Comparison of ENCODE assay signal across 8 cellular contexts in genomic region chr3:112561693-112562529, GRCh38. TPM values are rescaled to one million over a fixed set of nuclear protein-coding genes. Genes with fewer than 3 reads are reported as not detected.
DNase-seq lines count a peak whose midpoint lies in the region; ATAC-seq and TF ChIP-seq lines count a peak whose summit lies in the region.

ATG3 (minus strand) TSS chr3:112561962; CDS start chr3:112561528, 434 bp downstream.
A gene with protein sequence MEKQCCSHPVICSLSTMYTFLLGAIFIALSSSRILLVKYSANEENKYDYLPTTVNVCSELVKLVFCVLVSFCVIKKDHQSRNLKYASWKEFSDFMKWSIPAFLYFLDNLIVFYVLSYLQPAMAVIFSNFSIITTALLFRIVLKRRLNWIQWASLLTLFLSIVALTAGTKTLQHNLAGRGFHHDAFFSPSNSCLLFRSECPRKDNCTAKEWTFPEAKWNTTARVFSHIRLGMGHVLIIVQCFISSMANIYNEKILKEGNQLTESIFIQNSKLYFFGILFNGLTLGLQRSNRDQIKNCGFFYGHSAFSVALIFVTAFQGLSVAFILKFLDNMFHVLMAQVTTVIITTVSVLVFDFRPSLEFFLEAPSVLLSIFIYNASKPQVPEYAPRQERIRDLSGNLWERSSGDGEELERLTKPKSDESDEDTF (plus strand): TSS chr3:112562045. CDS start chr3:112563404, 1,359 bp downstream.

- H2AFZ ChIP-seq in SU-DHL-6 (ENCODE audit: low read depth, low read length, severe bottlenecking) = peak within 1 kb of the TSS; percentile 88

- peaks cover 2% of the 10 kb centered on the region for H3K4me1 ChIP-seq in thymus (ENCODE audit: control insufficient read depth, insufficient read depth, low read length)

- H3K27ac ChIP-seq in SU-DHL-6 (ENCODE audit: low read depth, low read length) = peak within 1 kb of the TSS; percentile 87
- peak within 1 kb of the TSS; percentile 97 for H3K27ac ChIP-seq in thymus (ENCODE audit: low read depth)

- H3K9ac ChIP-seq in SU-DHL-6 (ENCODE audit: low read length) = peak within 1 kb of the TSS; percentile 78

- no peaks in the 10 kb centered on the region for H3F3A ChIP-seq in SU-DHL-6 (ENCODE audit: insufficient read depth)

- H3K27me3 ChIP-seq in SU-DHL-6 (ENCODE audit: low read length) (no peaks in the 10 kb centered on the region), thymus (ENCODE audit: control insufficient read depth, insufficient read depth) (no peaks in the 10 kb centered on the region)

- under 1% methylated on average over 66 of the region's 66 CpGs for WGBS in thymus

- peaks cover 8% of the 10 kb centered on the region for H3K36me3 Mint-ChIP-seq in activated naive CD8-positive, alpha-beta T cell treated with anti-CD3 and anti-CD28 coated beads, Interleukin-2, amount 10 ng/mL, durations not matched to agents 7 days and 5 days
- H3K36me3 Mint-ChIP-seq in osteocyte (ENCODE audit: unreplicated experiment) = peaks cover 21% of the 10 kb centered on the region

- TF ChIP-seq CTCF in GM12865 (IDR thresholded peaks at IDR 0.05; ENCODE audit: insufficient read depth, low read depth, low read length, missing control alignments) = no peak
- no peak for TF ChIP-seq CTCF in SU-DHL-6 (IDR thresholded peaks at IDR 0.05; ENCODE audit: insufficient read depth, low read length, poor library complexity, severe bottlenecking)
- no peak for TF ChIP-seq CTCF in osteocyte (IDR thresholded peaks at IDR 0.05)

- peak within 1 kb of the TSS; percentile 83 for H3K4me3 ChIP-seq in GM12865 (ENCODE audit: low read depth, low read length)
- peak within 1 kb of the TSS; percentile 99 for H3K4me3 ChIP-seq in SU-DHL-6 (ENCODE audit: insufficient read depth, low read length, poor library complexity, severe bottlenecking)
- H3K4me3 ChIP-seq in thymus (ENCODE audit: low read length) = peak within 1 kb of the TSS; percentile 88

- H3K9me3 Mint-ChIP-seq in activated naive CD8-positive, alpha-beta T cell treated with anti-CD3 and anti-CD28 coated beads, Interleukin-2, amount 10 ng/mL, durations not matched to agents 7 days and 5 days = no peaks in the 10 kb centered on the region
- H3K9me3 Mint-ChIP-seq in osteocyte (ENCODE audit: unreplicated experiment) = no peaks in the 10 kb centered on the region

- intact Hi-C loops in head of caudate nucleus (cut with DNase I) = no loop called here

- no peaks in the 10 kb centered on the region for H3K27me3 Mint-ChIP-seq in activated naive CD8-positive, alpha-beta T cell treated with anti-CD3 and anti-CD28 coated beads, Interleukin-2, amount 10 ng/mL, durations not matched to agents 7 days and 5 days
- no peaks in the 10 kb centered on the region for H3K27me3 Mint-ChIP-seq in osteocyte (ENCODE audit: unreplicated experiment)

- peak; percentile 79 for ATAC-seq in HG02678 (IDR thresholded peaks at IDR 0.05; ENCODE audit: unreplicated experiment)
- ATAC-seq in activated naive CD8-positive, alpha-beta T cell treated with anti-CD3 and anti-CD28 coated beads, Interleukin-2, amount 10 ng/mL, durations not matched to agents 7 days and 5 days (ENCODE audit: low read depth) = peak; percentile 83

- H3K27ac Mint-ChIP-seq in activated naive CD8-positive, alpha-beta T cell treated with anti-CD3 and anti-CD28 coated beads, Interleukin-2, amount 10 ng/mL, durations not matched to agents 7 days and 5 days = peak within 1 kb of the TSS; percentile 95
- H3K27ac Mint-ChIP-seq in osteocyte (ENCODE audit: unreplicated experiment) = peak within 1 kb of the TSS; percentile 99

- H3K4me2 ChIP-seq in SU-DHL-6 (ENCODE audit: low read depth, low read length, poor library complexity, severe bottlenecking) = peak within 1 kb of the TSS; percentile 98

- H3K4me3 Mint-ChIP-seq in activated naive CD8-positive, alpha-beta T cell treated with anti-CD3 and anti-CD28 coated beads, Interleukin-2, amount 10 ng/mL, durations not matched to agents 7 days and 5 days = peak within 1 kb of the TSS; percentile 97
- peak within 1 kb of the TSS; percentile 94 for H3K4me3 Mint-ChIP-seq in osteocyte (ENCODE audit: unreplicated experiment)

- H3K9me2 ChIP-seq in SU-DHL-6 (replicated peaks; ENCODE audit: insufficient read depth, low read length) = no peaks in the 10 kb centered on the region

- peaks cover 17% of the 10 kb centered on the region for H3K36me3 ChIP-seq in SU-DHL-6 (ENCODE audit: low read length)
- H3K36me3 ChIP-seq in thymus (ENCODE audit: control insufficient read depth, insufficient read depth) = peaks cover 4% of the 10 kb centered on the region

- H3K4me1 Mint-ChIP-seq in activated naive CD8-positive, alpha-beta T cell treated with anti-CD3 and anti-CD28 coated beads, Interleukin-2, amount 10 ng/mL, durations not matched to agents 7 days and 5 days = peaks cover 21% of the 10 kb centered on the region
- peaks cover 28% of the 10 kb centered on the region for H3K4me1 Mint-ChIP-seq in osteocyte (ENCODE audit: unreplicated experiment)

- H3K9me3 ChIP-seq in SU-DHL-6 (ENCODE audit: insufficient read depth, low read length) (no peaks in the 10 kb centered on the region), thymus (ENCODE audit: control insufficient read depth) (no peaks in the 10 kb centered on the region)

- DNase-seq in GM12865 (ENCODE audit: low read depth) (peak; percentile 99), NCI-H128 (lab: John Stamatoyannopoulos, UW; ENCODE audit: unreplicated experiment) (peak; percentile 98), head of caudate nucleus (peak; percentile 94 to 100 (median 98)), osteocyte (ENCODE audit: extremely low spot score, unreplicated experiment) (peak; percentile 99)
- DNase-seq in activated naive CD8-positive, alpha-beta T cell treated with anti-CD3 and anti-CD28 coated beads, Interleukin-2, amount 10 ng/mL, durations not matched to agents 7 days and 5 days = peak; percentile 98

- POLR2A ChIA-PET in activated naive CD8-positive, alpha-beta T cell treated with anti-CD3 and anti-CD28 coated beads, Interleukin-2, amount 10 ng/mL, durations not matched to agents 7 days and 5 days (lab: Charles Lee) = interaction anchor here (0.5 to 1.3 kb wide), 11 partner anchors 17 to 583 kb away, joined by 3 to 5 read pairs (median 3); partner anchors contain the start of genes ABHD10, BTLA, CD200 and GTPBP8

- peaks cover 64% of the 10 kb centered on the region for H3K79me2 ChIP-seq in SU-DHL-6 (ENCODE audit: insufficient read depth, low read length)

- H4K20me1 ChIP-seq in SU-DHL-6 (ENCODE audit: low read depth, low read length) = peaks cover 8% of the 10 kb centered on the region; the same call in 1 of the 2 replicates

RNA-seq across cellular contexts. Expression of gene ATG3, which starts in this region (rescaled TPM):
- total RNA-seq in activated naive CD8-positive, alpha-beta T cell treated with anti-CD3 and anti-CD28 coated beads, Interleukin-2, amount 10 ng/mL, durations not matched to agents 7 days and 5 days = 10 to 100 TPM; 63.5 to 65.7 TPM
- total RNA-seq in osteocyte = 39.8 and 46.3 TPM in 2 replicates
- polyA plus RNA-seq in thymus = 56.4 TPM

RNA-seq across cellular contexts. Expression of the second gene that starts in this region (rescaled TPM):
- 10 to 100 TPM; 16.4 to 18.1 TPM for total RNA-seq in activated naive CD8-positive, alpha-beta T cell treated with anti-CD3 and anti-CD28 coated beads, Interleukin-2, amount 10 ng/mL, durations not matched to agents 7 days and 5 days
- total RNA-seq in osteocyte = 51.4 and 51.6 TPM in 2 replicates
- polyA plus RNA-seq in thymus = 21.7 TPM

Comparison
In these comparisons a context has a peak if more than half of its experiments do, and no peak if none do; other contexts are left out.
1. Peak in every context shown above with its lines: DNase-seq, ATAC-seq, H3K4me3 ChIP-seq and H3K27ac ChIP-seq.